In the genomic region with DNA sequence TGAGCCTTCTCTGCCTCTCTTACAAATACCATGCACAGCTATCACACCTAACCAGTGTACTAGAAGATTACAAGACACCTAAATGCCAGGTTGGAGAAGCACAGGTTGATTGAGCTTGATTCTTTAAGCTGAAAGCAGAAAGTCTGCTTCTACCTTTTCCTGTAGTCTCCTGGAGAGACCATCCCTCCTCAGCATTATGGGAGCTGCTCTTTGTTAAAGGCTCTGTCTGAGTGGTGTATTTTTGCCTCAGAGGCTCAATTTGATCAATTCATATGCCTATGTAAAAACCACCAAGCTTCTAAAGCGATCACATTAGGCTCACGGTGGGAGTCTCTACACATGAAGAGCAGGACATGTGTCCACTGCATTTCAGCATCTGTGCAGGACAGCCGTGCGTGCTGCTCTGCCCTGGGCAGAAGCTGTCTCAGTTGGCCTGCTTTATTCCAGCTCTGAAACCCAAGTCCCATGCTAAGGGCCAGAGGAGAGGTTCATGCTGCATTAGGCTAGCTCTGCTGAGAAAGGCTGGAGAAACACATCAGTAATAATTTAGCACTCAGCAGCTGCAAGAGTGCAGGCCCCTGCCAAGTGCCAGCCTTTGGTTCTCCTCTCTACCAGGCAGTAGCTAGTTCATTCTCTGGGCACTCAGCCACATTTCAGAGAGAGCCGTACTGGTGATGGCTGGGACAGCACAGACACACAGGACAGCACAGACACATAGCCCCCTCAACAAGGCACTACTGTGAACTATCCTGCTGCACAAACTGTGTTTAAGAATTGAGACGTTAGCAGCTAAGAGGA, we compare ENCODE assay signal across 10 cellular contexts. TPM values are rescaled to one million over a fixed set of nuclear protein-coding genes. Genes with fewer than 3 reads are reported as not detected.
DNase-seq lines count a peak whose midpoint lies in the region; ATAC-seq and TF ChIP-seq lines count a peak whose summit lies in the region.
"Had no signal": no experiment of that assay in that cellular context is flagged by ENCODE, and none has a peak within 500 bp of the region (broad histone marks: within the 10 kb centered on the region; RNA-seq: fewer than 3 reads in every experiment).

No MANE protein-coding gene starts in this region.

- TF ChIP-seq CTCF in left lung (IDR thresholded peaks at IDR 0.05), result no peak
- TF ChIP-seq CTCF in thyroid gland (IDR thresholded peaks at IDR 0.05), result no peak
- TF ChIP-seq CTCF in activated CD8-positive, alpha-beta T cell treated with anti-CD3 and anti-CD28 coated beads for 36 hours (IDR thresholded peaks at IDR 0.05), result no peak

- H3K36me3 Mint-ChIP-seq in activated CD8-positive, alpha-beta T cell treated with anti-CD3 and anti-CD28 coated beads for 36 hours (ENCODE audit: low read depth), result no peaks in the 10 kb centered on the region

- ATAC-seq in left lung (peak; percentile 22), GM21717 (IDR thresholded peaks at IDR 0.05; ENCODE audit: unreplicated experiment) (no peak)
- no peak for ATAC-seq in activated CD8-positive, alpha-beta T cell treated with anti-CD3 and anti-CD28 coated beads for 36 hours

- H3K27ac Mint-ChIP-seq in activated CD8-positive, alpha-beta T cell treated with anti-CD3 and anti-CD28 coated beads for 36 hours, result no peak overlapping the region
- H3K27ac Mint-ChIP-seq: activated T-cell treated with anti-CD3 and anti-CD28 coated beads, Interleukin-2, amount 50 U/mL, for 24 hours; dendritic cell treated with granulocyte-macrophage colony-stimulating factor and Interleukin-4, amounts not matched to agents 40 ng/mL and 50 ng/mL, for 4 days; immature natural killer cell had no signal

- TF ChIP-seq POLR2A in thyroid gland (IDR thresholded peaks at IDR 0.05), result no peak

- no peak overlapping the region for H3K4me3 Mint-ChIP-seq in activated CD8-positive, alpha-beta T cell treated with anti-CD3 and anti-CD28 coated beads for 36 hours
- H3K4me3 Mint-ChIP-seq: activated T-cell treated with anti-CD3 and anti-CD28 coated beads, Interleukin-2, amount 50 U/mL, for 24 hours; dendritic cell treated with granulocyte-macrophage colony-stimulating factor and Interleukin-4, amounts not matched to agents 40 ng/mL and 50 ng/mL, for 4 days; immature natural killer cell had no signal

- H3K36me3 ChIP-seq in left lung, result no peaks in the 10 kb centered on the region
- H3K36me3 ChIP-seq in thyroid gland, result no peaks in the 10 kb centered on the region

- DNase-seq in NCI-H1436 treated with DMSO at 0.1 percent for 48 hours (lab: John Stamatoyannopoulos, UW) (peak; percentile 55), UCSD-AML1 (lab: John Stamatoyannopoulos, UW; ENCODE audit: unreplicated experiment) (peak; percentile 17), left lung (peak in 1 of 2 donors; percentile 28), thyroid gland (peak; percentile 59 to 69), germinal center (ENCODE audit: low spot score) (no peak)
- no peak for DNase-seq in activated CD8-positive, alpha-beta T cell treated with anti-CD3 and anti-CD28 coated beads for 36 hours
- DNase-seq: activated T-cell treated with anti-CD3 and anti-CD28 coated beads, Interleukin-2, amount 50 U/mL, for 24 hours; immature natural killer cell had no signal

- H3K27ac ChIP-seq in left lung, result no peak overlapping the region
- H3K27ac ChIP-seq in thyroid gland, result no peak overlapping the region

- H3K4me1 ChIP-seq in left lung (no peaks in the 10 kb centered on the region), thyroid gland (no peaks in the 10 kb centered on the region)

- H3K9me3 Mint-ChIP-seq in activated CD8-positive, alpha-beta T cell treated with anti-CD3 and anti-CD28 coated beads for 36 hours, result no peaks in the 10 kb centered on the region
- H3K9me3 Mint-ChIP-seq: activated T-cell treated with anti-CD3 and anti-CD28 coated beads, Interleukin-2, amount 50 U/mL, for 24 hours; dendritic cell treated with granulocyte-macrophage colony-stimulating factor and Interleukin-4, amounts not matched to agents 40 ng/mL and 50 ng/mL, for 4 days; immature natural killer cell had no signal

- peaks cover 14% of the 10 kb centered on the region for H3K4me1 Mint-ChIP-seq in activated CD8-positive, alpha-beta T cell treated with anti-CD3 and anti-CD28 coated beads for 36 hours (ENCODE audit: low read depth)
- H3K4me1 Mint-ChIP-seq: immature natural killer cell had no signal

- WGBS in thyroid gland, 2 donors, result 60 to 62% methylated on average over 5 to 6 of the region's 6 CpGs

- no peaks in the 10 kb centered on the region for H3K27me3 Mint-ChIP-seq in activated CD8-positive, alpha-beta T cell treated with anti-CD3 and anti-CD28 coated beads for 36 hours
- H3K27me3 Mint-ChIP-seq: activated T-cell treated with anti-CD3 and anti-CD28 coated beads, Interleukin-2, amount 50 U/mL, for 24 hours; dendritic cell treated with granulocyte-macrophage colony-stimulating factor and Interleukin-4, amounts not matched to agents 40 ng/mL and 50 ng/mL, for 4 days had no signal

- intact Hi-C loops in left lung (cut with DNase I), result no loop called here
- intact Hi-C loops in thyroid gland (cut with DNase I), result no loop called here
- intact Hi-C loops in activated CD8-positive, alpha-beta T cell treated with anti-CD3 and anti-CD28 coated beads for 36 hours (cut with micrococcal nuclease), result no loop called here

- CTCF ChIA-PET in activated CD8-positive, alpha-beta T cell treated with anti-CD3 and anti-CD28 coated beads for 36 hours (lab: Charles Lee), result no interaction called here

- POLR2A ChIA-PET in activated CD8-positive, alpha-beta T cell treated with anti-CD3 and anti-CD28 coated beads for 36 hours (lab: Charles Lee), result no interaction called here

- H3K4me3 ChIP-seq in left lung, result no peak overlapping the region
- H3K4me3 ChIP-seq in thyroid gland (replicated peaks in 1 of 3), result no peak overlapping the region

- H3K27me3 ChIP-seq in left lung (no peaks in the 10 kb centered on the region), thyroid gland (no peaks in the 10 kb centered on the region)

- H3K9me3 ChIP-seq in left lung (no peaks in the 10 kb centered on the region), thyroid gland (no peaks in the 10 kb centered on the region)

RNA-seq across cellular contexts. Expression of a gene that starts 41.6 kb away (rescaled TPM):
- total RNA-seq in left lung (100 to 1,000 TPM; 116 to 127 TPM), thyroid gland (10 to 100 TPM; 38.2 to 51.1 (median 49.2) TPM)
- total RNA-seq in activated CD8-positive, alpha-beta T cell treated with anti-CD3 and anti-CD28 coated beads for 36 hours, result 10 to 100 TPM; 70.4 to 78.6 TPM

RNA-seq across cellular contexts. Expression of a gene that starts 41.8 kb away (rescaled TPM):
- total RNA-seq in left lung (1 to 10 TPM; 6.2 to 7.5 TPM), thyroid gland (10 to 100 TPM in 1 of 4 donors, 1 to 10 TPM in 3; 6.7 to 11.6 (median 9.1) TPM)
- total RNA-seq in activated CD8-positive, alpha-beta T cell treated with anti-CD3 and anti-CD28 coated beads for 36 hours, result 10 to 100 TPM; 12.8 to 12.9 TPM

Comparison
In these comparisons a context has a peak if more than half of its experiments do, and no peak if none do; other contexts are left out.
1. DNase-seq: peak in NCI-H1436 treated with DMSO at 0.1 percent for 48 hours (single experiment), UCSD-AML1 (single experiment) and thyroid gland (2 of 2); none in activated CD8-positive, alpha-beta T cell treated with anti-CD3 and anti-CD28 coated beads for 36 hours (single experiment) and germinal center (single experiment).